ENCODE assay signal across 9 cellular contexts in genomic region chr10:97949462-97949861, GRCh38.
"Had no signal": no experiment of that assay in that cellular context is flagged by ENCODE, and none has a peak within 500 bp of the region (broad histone marks: within the 10 kb centered on the region; RNA-seq: fewer than 3 reads in every experiment).

No MANE protein-coding gene starts in this region.

- H3K9ac ChIP-seq: GM23248 had no signal

- H3K4me3 ChIP-seq: GM23248, GM23338, HAP-1 had no signal

- H3K4me1 ChIP-seq: HAP-1 had no signal

- H3K27ac ChIP-seq: GM23248 had no signal

- H3K4me2 ChIP-seq: GM23338 had no signal

- H3K9me3 ChIP-seq: HAP-1 had no signal

- H2AFZ ChIP-seq: GM23248, GM23338 had no signal

- DNase-seq: GM23248, GOT3, H7, H9, HCEC 1CT, HFFc6 had no signal

- H3K36me3 ChIP-seq: HAP-1 had no signal

- ATAC-seq: GM23338, HCT116 had no signal
